13 cellular contexts compared by ENCODE assay signal in the genomic region with DNA sequence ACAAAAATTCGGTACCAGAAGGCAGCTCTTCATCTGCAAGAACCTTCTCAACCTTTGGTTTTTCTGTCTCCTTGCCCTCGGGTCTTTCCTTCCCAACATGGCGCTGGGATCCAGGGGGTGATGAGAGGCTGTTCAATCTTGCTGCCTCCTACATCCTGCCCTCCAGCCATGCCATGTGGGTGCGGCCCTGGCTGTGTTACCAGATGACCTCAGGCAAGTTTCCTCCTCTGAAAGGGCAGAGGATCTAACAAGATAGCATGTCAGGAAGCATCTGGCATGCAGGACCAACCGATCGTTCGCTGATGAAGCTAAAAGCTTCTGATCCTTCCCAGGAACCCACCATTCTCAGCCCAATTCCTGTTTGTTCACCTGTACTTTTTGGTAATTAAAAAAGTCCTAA. TPM values are rescaled to one million over a fixed set of nuclear protein-coding genes. Genes with fewer than 3 reads are reported as not detected.
DNase-seq lines count a peak whose midpoint lies in the region; TF ChIP-seq lines count a peak whose summit lies in the region.
"Had no signal": no experiment of that assay in that cellular context is flagged by ENCODE, and none has a peak within 500 bp of the region (broad histone marks: within the 10 kb centered on the region; RNA-seq: fewer than 3 reads in every experiment).

No MANE protein-coding gene starts in this region.

- 62 to 70% (median 67%) methylated on average over 7 of the region's 7 CpGs for whole genome bisulfite sequencing in spleen, 5 donors

- peaks cover 26% of the 10 kb centered on the region for H3K36me3 Mint-ChIP-seq in activated CD4-positive, alpha-beta memory T cell treated with anti-CD3 and anti-CD28 coated beads, Interleukin-2, amount 10 ng/mL, durations not matched to agents 7 days and 5 days (ENCODE audit: low read depth)
- peaks cover 29% of the 10 kb centered on the region for H3K36me3 Mint-ChIP-seq in activated CD4-positive, alpha-beta memory T cell treated with anti-CD3 and anti-CD28 coated beads for 36 hours

- H3K9me3 ChIP-seq in spleen = no peaks in the 10 kb centered on the region
- H3K9me3 ChIP-seq: body of pancreas, sigmoid colon had no signal

- H3K27me3 ChIP-seq in spleen (replicated peaks in 1 of 7) = peaks cover 0 to 7% (median 0%) of the 10 kb centered on the region in 7 donors
- H3K27me3 ChIP-seq: body of pancreas, sigmoid colon had no signal

- intact Hi-C loops in activated CD4-positive, alpha-beta memory T cell treated with anti-CD3 and anti-CD28 coated beads for 36 hours (cut with micrococcal nuclease) = no loop called here
- intact Hi-C loops in spleen (cut with DNase I; ENCODE audit: low total_unique reads) = no loop called here

- no peaks in the 10 kb centered on the region for H3K9me3 Mint-ChIP-seq in activated CD4-positive, alpha-beta memory T cell treated with anti-CD3 and anti-CD28 coated beads, Interleukin-2, amount 10 ng/mL, durations not matched to agents 7 days and 5 days
- H3K9me3 Mint-ChIP-seq in activated CD4-positive, alpha-beta memory T cell treated with anti-CD3 and anti-CD28 coated beads for 36 hours = no peaks in the 10 kb centered on the region
- H3K9me3 Mint-ChIP-seq: type B pancreatic cell had no signal

- H3K4me1 Mint-ChIP-seq in activated CD4-positive, alpha-beta memory T cell treated with anti-CD3 and anti-CD28 coated beads, Interleukin-2, amount 10 ng/mL, durations not matched to agents 7 days and 5 days = peaks cover 20% of the 10 kb centered on the region
- peaks cover 16% of the 10 kb centered on the region for H3K4me1 Mint-ChIP-seq in activated CD4-positive, alpha-beta memory T cell treated with anti-CD3 and anti-CD28 coated beads for 36 hours (ENCODE audit: low read depth)

- peaks cover 34% of the 10 kb centered on the region for H3K27me3 Mint-ChIP-seq in activated CD4-positive, alpha-beta memory T cell treated with anti-CD3 and anti-CD28 coated beads, Interleukin-2, amount 10 ng/mL, durations not matched to agents 7 days and 5 days
- peaks cover 6% of the 10 kb centered on the region for H3K27me3 Mint-ChIP-seq in activated CD4-positive, alpha-beta memory T cell treated with anti-CD3 and anti-CD28 coated beads for 36 hours
- H3K27me3 Mint-ChIP-seq: type B pancreatic cell had no signal

- peak; percentile 30 for DNase-seq in activated CD4-positive, alpha-beta memory T cell treated with anti-CD3 and anti-CD28 coated beads, Interleukin-2, amount 10 ng/mL, durations not matched to agents 7 days and 5 days
- no peak for DNase-seq in activated CD4-positive, alpha-beta memory T cell treated with anti-CD3 and anti-CD28 coated beads for 36 hours
- DNase-seq in SW480 (ENCODE audit: low spot score) = peak; percentile 25
- DNase-seq in foreskin melanocyte = peak; percentile 50
- DNase-seq in spleen = no peak
- no peak for DNase-seq in NCI-H446 treated with DMSO at 0.1 percent for 48 hours (lab: John Stamatoyannopoulos, UW)
- no peak for DNase-seq in occipital lobe (lab: John Stamatoyannopoulos, UW)
- DNase-seq in activated effector memory CD4-positive, alpha-beta T cell treated with Interleukin-2 at 50 U/mL for 16 hours = no peak
- DNase-seq: body of pancreas, hippocampal formation, NCI-H2081 treated with DMSO at 0.1 percent for 48 hours, sigmoid colon had no signal

- H3K27ac Mint-ChIP-seq in activated CD4-positive, alpha-beta memory T cell treated with anti-CD3 and anti-CD28 coated beads, Interleukin-2, amount 10 ng/mL, durations not matched to agents 7 days and 5 days = no peak overlapping the region
- H3K27ac Mint-ChIP-seq in activated CD4-positive, alpha-beta memory T cell treated with anti-CD3 and anti-CD28 coated beads for 36 hours = no peak overlapping the region

- H3K4me1 ChIP-seq in spleen = peaks cover 0 to 32% (median 22%) of the 10 kb centered on the region in 6 donors
- H3K4me1 ChIP-seq: body of pancreas had no signal

- POLR2A ChIA-PET in activated CD4-positive, alpha-beta memory T cell treated with anti-CD3 and anti-CD28 coated beads, Interleukin-2, amount 10 ng/mL, durations not matched to agents 7 days and 5 days (lab: Charles Lee) = no interaction called here
- POLR2A ChIA-PET in activated CD4-positive, alpha-beta memory T cell treated with anti-CD3 and anti-CD28 coated beads for 36 hours (lab: Charles Lee) = no interaction called here

- H3K36me3 ChIP-seq in spleen = peaks cover 0 to 36% (median 14%) of the 10 kb centered on the region in 6 donors

- peak overlapping the region; percentile 62 for H3K4me3 Mint-ChIP-seq in activated CD4-positive, alpha-beta memory T cell treated with anti-CD3 and anti-CD28 coated beads, Interleukin-2, amount 10 ng/mL, durations not matched to agents 7 days and 5 days
- no peak overlapping the region for H3K4me3 Mint-ChIP-seq in activated CD4-positive, alpha-beta memory T cell treated with anti-CD3 and anti-CD28 coated beads for 36 hours
- H3K4me3 Mint-ChIP-seq: type B pancreatic cell had no signal

- no peak for TF ChIP-seq CTCF in spleen (IDR thresholded peaks at IDR 0.05 in 8 of 11, conservative IDR thresholded peaks at IDR 0.05 in 3 of 11)

- peak overlapping the region in 7 of 8 donors; percentile 72 to 86 (median 77) for H3K27ac ChIP-seq in spleen

- TF ChIP-seq POLR2A in spleen (IDR thresholded peaks at IDR 0.05) = no peak

- no peak overlapping the region for H3K4me3 ChIP-seq in spleen
- H3K4me3 ChIP-seq: body of pancreas, sigmoid colon had no signal

- CTCF ChIA-PET in activated CD4-positive, alpha-beta memory T cell treated with anti-CD3 and anti-CD28 coated beads, Interleukin-2, amount 10 ng/mL, durations not matched to agents 7 days and 5 days (lab: Charles Lee) = interaction anchor here (0.6 kb wide), 1 partner anchor 850 kb away, joined by 3 read pairs; no protein-coding TSS in a partner anchor
- CTCF ChIA-PET in activated CD4-positive, alpha-beta memory T cell treated with anti-CD3 and anti-CD28 coated beads for 36 hours (lab: Charles Lee) = no interaction called here

RNA-seq across cellular contexts. Expression of a gene that starts 36.8 kb away (rescaled TPM):
- not detected for total RNA-seq in activated CD4-positive, alpha-beta memory T cell treated with anti-CD3 and anti-CD28 coated beads, Interleukin-2, amount 10 ng/mL, durations not matched to agents 7 days and 5 days
- 1 to 10 TPM in 1 of 2 experiments, under 1 TPM in 1; 0.78 to 1.1 TPM for total RNA-seq in activated CD4-positive, alpha-beta memory T cell treated with anti-CD3 and anti-CD28 coated beads for 36 hours
- 100 to 1,000 TPM in 3 of 7 donors, 10 to 100 TPM in 4; 62.2 to 164 (median 79.8) TPM for total RNA-seq in spleen
- 10 to 100 TPM; 14.6 to 71.2 (median 29.7) TPM for polyA plus RNA-seq in spleen
- 15.4 TPM for total RNA-seq in occipital lobe

Comparison
In these comparisons a context has a peak if more than half of its experiments do, and no peak if none do; other contexts are left out.
1. DNase-seq: peak in activated CD4-positive, alpha-beta memory T cell treated with anti-CD3 and anti-CD28 coated beads, Interleukin-2, amount 10 ng/mL, durations not matched to agents 7 days and 5 days (single experiment), SW480 (single experiment) and foreskin melanocyte (single experiment); none in activated CD4-positive, alpha-beta memory T cell treated with anti-CD3 and anti-CD28 coated beads for 36 hours (single experiment), spleen (single experiment), NCI-H446 treated with DMSO at 0.1 percent for 48 hours (single experiment), occipital lobe (single experiment) and activated effector memory CD4-positive, alpha-beta T cell treated with Interleukin-2 at 50 U/mL for 16 hours (single experiment).